1 cellular context compared by ENCODE assay signal in the genomic region with DNA sequence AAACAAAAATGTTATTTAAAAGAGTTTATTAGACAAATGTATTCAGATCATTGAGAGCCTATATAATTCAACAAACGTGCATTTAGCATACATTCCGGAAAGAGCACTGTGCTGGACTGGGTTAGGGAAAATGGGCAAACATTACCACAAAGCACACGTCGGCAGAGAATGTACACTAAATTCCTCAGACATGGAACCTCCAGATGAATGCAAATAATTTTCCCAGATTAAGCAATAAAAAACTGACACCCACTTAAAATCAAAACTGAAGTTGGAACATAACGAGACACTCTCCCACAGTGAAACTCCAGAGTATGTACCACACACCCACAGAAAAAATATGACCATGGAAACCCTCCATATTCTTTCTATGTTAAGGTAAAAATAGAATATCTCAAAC.
TF ChIP-seq lines count a peak whose summit lies in the region.

No MANE protein-coding gene starts in this region.

TF ChIP-seq in IMR-90, 13 proteins besides CTCF, POLR2A, EP300 and RAD21:
- TF ChIP-seq MAFK (IDR thresholded peaks at IDR 0.05; ENCODE audit: low read depth, low read length) (no peak), CHD1 (IDR thresholded peaks at IDR 0.05; ENCODE audit: low read depth, low read length) (no peak), MXI1 (IDR thresholded peaks at IDR 0.05; ENCODE audit: borderline replicate concordance, low read depth, low read length) (no peak), RFX5 (IDR thresholded peaks at IDR 0.05; ENCODE audit: low read depth, low read length) (no peak), NFE2L2 (IDR thresholded peaks at IDR 0.05; ENCODE audit: low read depth, low read length) (no peak)
TF ChIP-seq in IMR-90: peak in this region for 0.
